11 cellular contexts compared by ENCODE assay signal in the genomic region with DNA sequence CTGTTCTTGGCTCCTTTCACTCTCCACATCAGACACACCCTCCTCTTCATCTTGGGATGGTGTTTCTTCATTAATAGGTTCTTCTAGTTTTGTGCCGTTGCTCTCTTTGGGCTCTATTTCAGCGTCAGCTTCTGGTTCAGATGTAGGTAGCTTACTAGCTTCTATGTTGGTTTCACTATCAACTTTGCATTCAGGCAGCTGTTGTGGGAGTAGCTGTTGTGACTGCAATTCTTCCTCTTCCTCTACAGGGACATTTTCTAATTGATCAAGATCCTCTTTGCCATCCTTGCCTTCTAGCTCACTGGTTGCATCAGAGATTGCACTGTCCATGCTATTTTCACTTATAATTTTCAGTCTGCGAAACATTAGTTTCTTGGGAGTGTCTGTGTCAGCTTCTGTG.
DNase-seq lines count a peak whose midpoint lies in the region; ATAC-seq and TF ChIP-seq lines count a peak whose summit lies in the region.
"Had no signal": no experiment of that assay in that cellular context is flagged by ENCODE, and none has a peak within 500 bp of the region (broad histone marks: within the 10 kb centered on the region; RNA-seq: fewer than 3 reads in every experiment).

No MANE protein-coding gene starts in this region.

- peak overlapping the region; percentile 54 for H3K27ac Mint-ChIP-seq in activated naive CD8-positive, alpha-beta T cell treated with anti-CD3 and anti-CD28 coated beads, Interleukin-2, amount 10 ng/mL, durations not matched to agents 7 days and 5 days
- H3K27ac Mint-ChIP-seq in activated naive CD8-positive, alpha-beta T cell treated with anti-CD3 and anti-CD28 coated beads, Interleukin-2, amount 50 U/mL, for 24 hours: no peak overlapping the region
- peak overlapping the region; percentile 38 for H3K27ac Mint-ChIP-seq in T-helper 2 cell treated with Interferon-gamma antibody and Interleukin-4, amounts not matched to agents 5 μg/mL and 100 μg/mL, for 36 hours

- peaks cover 0 to 100% (median 62%) of the 10 kb centered on the region in 6 donors for H3K36me3 ChIP-seq in spleen

- POLR2A ChIA-PET in activated naive CD8-positive, alpha-beta T cell treated with anti-CD3 and anti-CD28 coated beads, Interleukin-2, amount 10 ng/mL, durations not matched to agents 7 days and 5 days (lab: Charles Lee): no interaction called here

- intact Hi-C loops in spleen (cut with DNase I; ENCODE audit: low total_unique reads): no loop called here

- no peaks in the 10 kb centered on the region for H3K9me3 ChIP-seq in spleen

- 39 to 71% (median 57%) methylated on average over 3 of the region's 3 CpGs for WGBS in spleen, 5 donors

- peaks cover 14% of the 10 kb centered on the region for H3K4me1 Mint-ChIP-seq in activated naive CD8-positive, alpha-beta T cell treated with anti-CD3 and anti-CD28 coated beads, Interleukin-2, amount 10 ng/mL, durations not matched to agents 7 days and 5 days
- H3K4me1 Mint-ChIP-seq in activated naive CD8-positive, alpha-beta T cell treated with anti-CD3 and anti-CD28 coated beads, Interleukin-2, amount 50 U/mL, for 24 hours: peaks cover 10% of the 10 kb centered on the region
- peaks cover 25% of the 10 kb centered on the region for H3K4me1 Mint-ChIP-seq in T-helper 2 cell treated with Interferon-gamma antibody and Interleukin-4, amounts not matched to agents 5 μg/mL and 100 μg/mL, for 36 hours (ENCODE audit: low read depth)
- H3K4me1 Mint-ChIP-seq: brain had no signal

- TF ChIP-seq CTCF in spleen (IDR thresholded peaks at IDR 0.05 in 8 of 11, conservative IDR thresholded peaks at IDR 0.05 in 3 of 11): peak in 1 of 11 experiments; percentile 21

- no peak for ATAC-seq in activated naive CD8-positive, alpha-beta T cell treated with anti-CD3 and anti-CD28 coated beads, Interleukin-2, amount 10 ng/mL, durations not matched to agents 7 days and 5 days (ENCODE audit: low read depth)
- ATAC-seq in activated naive CD8-positive, alpha-beta T cell treated with anti-CD3 and anti-CD28 coated beads, Interleukin-2, amount 50 U/mL, for 24 hours: no peak
- ATAC-seq in HG03097 (IDR thresholded peaks at IDR 0.05; ENCODE audit: low FRiP score, unreplicated experiment) (peak; percentile 64), HG03521 (IDR thresholded peaks at IDR 0.05; ENCODE audit: unreplicated experiment) (no peak), GM21825 (IDR thresholded peaks at IDR 0.05; ENCODE audit: unreplicated experiment) (no peak)

- H3K4me3 Mint-ChIP-seq in activated naive CD8-positive, alpha-beta T cell treated with anti-CD3 and anti-CD28 coated beads, Interleukin-2, amount 10 ng/mL, durations not matched to agents 7 days and 5 days: no peak overlapping the region
- H3K4me3 Mint-ChIP-seq in activated naive CD8-positive, alpha-beta T cell treated with anti-CD3 and anti-CD28 coated beads, Interleukin-2, amount 50 U/mL, for 24 hours: no peak overlapping the region
- no peak overlapping the region for H3K4me3 Mint-ChIP-seq in T-helper 2 cell treated with Interferon-gamma antibody and Interleukin-4, amounts not matched to agents 5 μg/mL and 100 μg/mL, for 36 hours
- H3K4me3 Mint-ChIP-seq: brain had no signal

- H3K27ac ChIP-seq in spleen: peak overlapping the region in 7 of 8 donors; percentile 21 to 77 (median 52)

- DNase-seq in activated naive CD8-positive, alpha-beta T cell treated with anti-CD3 and anti-CD28 coated beads, Interleukin-2, amount 10 ng/mL, durations not matched to agents 7 days and 5 days: no peak
- DNase-seq in activated naive CD8-positive, alpha-beta T cell treated with anti-CD3 and anti-CD28 coated beads, Interleukin-2, amount 50 U/mL, for 24 hours: no peak
- no peak for DNase-seq in T-helper 2 cell treated with Interferon-gamma antibody and Interleukin-4, amounts not matched to agents 5 μg/mL and 100 μg/mL, for 36 hours (ENCODE audit: low spot score)
- DNase-seq in spleen: no peak
- DNase-seq in activated effector memory CD4-positive, alpha-beta T cell treated with anti-CD3 and anti-CD28 coated beads, Interleukin-2, amount 50 U/mL, for 16 hours: no peak
- DNase-seq: NCI-H2171, small intestine had no signal

- no peak overlapping the region for H3K4me3 ChIP-seq in spleen

- no peak for TF ChIP-seq POLR2A in spleen (IDR thresholded peaks at IDR 0.05)

- peaks cover 49% of the 10 kb centered on the region for H3K36me3 Mint-ChIP-seq in activated naive CD8-positive, alpha-beta T cell treated with anti-CD3 and anti-CD28 coated beads, Interleukin-2, amount 10 ng/mL, durations not matched to agents 7 days and 5 days
- H3K36me3 Mint-ChIP-seq in activated naive CD8-positive, alpha-beta T cell treated with anti-CD3 and anti-CD28 coated beads, Interleukin-2, amount 50 U/mL, for 24 hours (ENCODE audit: low read depth): peaks cover 62% of the 10 kb centered on the region
- peaks cover 65% of the 10 kb centered on the region for H3K36me3 Mint-ChIP-seq in T-helper 2 cell treated with Interferon-gamma antibody and Interleukin-4, amounts not matched to agents 5 μg/mL and 100 μg/mL, for 36 hours (ENCODE audit: low read depth)

- no peaks in the 10 kb centered on the region for H3K9me3 Mint-ChIP-seq in activated naive CD8-positive, alpha-beta T cell treated with anti-CD3 and anti-CD28 coated beads, Interleukin-2, amount 10 ng/mL, durations not matched to agents 7 days and 5 days
- H3K9me3 Mint-ChIP-seq in activated naive CD8-positive, alpha-beta T cell treated with anti-CD3 and anti-CD28 coated beads, Interleukin-2, amount 50 U/mL, for 24 hours: no peaks in the 10 kb centered on the region
- H3K9me3 Mint-ChIP-seq in T-helper 2 cell treated with Interferon-gamma antibody and Interleukin-4, amounts not matched to agents 5 μg/mL and 100 μg/mL, for 36 hours: no peaks in the 10 kb centered on the region
- H3K9me3 Mint-ChIP-seq: brain had no signal

- H3K4me1 ChIP-seq in spleen: peaks cover 0 to 44% (median 10%) of the 10 kb centered on the region in 6 donors

- no peaks in the 10 kb centered on the region for H3K27me3 ChIP-seq in spleen (replicated peaks in 1 of 7)

- H3K27me3 Mint-ChIP-seq in activated naive CD8-positive, alpha-beta T cell treated with anti-CD3 and anti-CD28 coated beads, Interleukin-2, amount 10 ng/mL, durations not matched to agents 7 days and 5 days: no peaks in the 10 kb centered on the region
- H3K27me3 Mint-ChIP-seq in activated naive CD8-positive, alpha-beta T cell treated with anti-CD3 and anti-CD28 coated beads, Interleukin-2, amount 50 U/mL, for 24 hours: no peaks in the 10 kb centered on the region
- no peaks in the 10 kb centered on the region for H3K27me3 Mint-ChIP-seq in T-helper 2 cell treated with Interferon-gamma antibody and Interleukin-4, amounts not matched to agents 5 μg/mL and 100 μg/mL, for 36 hours (ENCODE audit: low read depth)
- H3K27me3 Mint-ChIP-seq: brain had no signal
